Comparison of ENCODE assay signal across 1 cellular context in the genomic region with DNA sequence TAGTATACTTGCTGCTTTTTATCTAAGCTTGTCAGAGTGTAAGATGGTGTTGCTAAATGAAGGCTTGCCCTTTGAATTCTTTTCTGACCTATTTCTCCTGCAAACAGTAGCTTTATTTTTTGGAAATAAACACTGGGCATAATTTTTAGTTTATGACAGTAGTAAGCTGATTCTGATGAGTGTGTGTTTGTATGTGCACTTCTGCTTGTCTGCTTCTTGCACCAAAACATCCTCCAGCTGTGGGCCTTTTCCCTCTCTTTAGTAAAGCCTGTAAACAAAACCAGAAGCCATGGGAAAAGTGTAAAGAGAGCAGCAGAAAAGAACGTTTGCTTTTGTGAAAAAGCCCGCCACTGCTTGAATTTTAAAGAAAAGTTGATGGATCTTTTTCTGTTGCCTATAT.
TF ChIP-seq lines count a peak whose summit lies in the region.

No MANE protein-coding gene starts in this region.

TF ChIP-seq in GM23338, 12 proteins besides CTCF, POLR2A, EP300 and RAD21 (continued from another document):
- no peak for TF ChIP-seq STAT1 (IDR thresholded peaks at IDR 0.05; ENCODE audit: unreplicated experiment)
- no peak for TF ChIP-seq EZH2phosphoT487 (IDR thresholded peaks at IDR 0.05; ENCODE audit: unreplicated experiment)
